ENCODE assay signal across 24 cellular contexts in genomic region chr20:48397689-48398005, GRCh38.
A peak's percentile ranks its signal among the peaks of the same experiment; 100 is the strongest.
DNase-seq lines count a peak whose midpoint lies in the region; ATAC-seq and TF ChIP-seq lines count a peak whose summit lies in the region.
"Had no signal": no experiment of that assay in that cellular context is flagged by ENCODE, and none has a peak within 500 bp of the region (broad histone marks: within the 10 kb centered on the region; RNA-seq: fewer than 3 reads in every experiment).

No MANE protein-coding gene starts in this region.

- H3K27ac ChIP-seq in left ventricle myocardium inferior (replicated peaks) (no peak overlapping the region), right atrium auricular region (no peak overlapping the region), ovary (no peak overlapping the region)
- H3K27ac ChIP-seq: 22Rv1, C4-2B, SK-N-MC had no signal

- DNase-seq in DMS79 (lab: John Stamatoyannopoulos, UW): peak; percentile 29
- DNase-seq in DMS79 treated with DMSO at 0.1 percent for 48 hours (lab: John Stamatoyannopoulos, UW): no peak
- peak; percentile 22 for DNase-seq in left ventricle myocardium inferior
- DNase-seq in right atrium auricular region (ENCODE audit: low spot score): no peak
- DNase-seq in ovary: peak; percentile 35 to 64 (median 55)
- DNase-seq in NOMO-1 (lab: John Stamatoyannopoulos, UW; ENCODE audit: unreplicated experiment in 2 of 2): no peak
- DNase-seq: ACHN; Calu3; CD8-positive, alpha-beta memory T cell; DMS153; GDM1; GOT3; KBM-7; NCI-H146; NCI-H2081 treated with DMSO at 0.1 percent for 48 hours; NCI-H526 treated with DMSO at 0.1 percent for 48 hours; NK-92 treated with Interleukin-12 subunit alpha and Interleukin-12 subunit beta, amount 100 ng/mL, for 24 hours had no signal

- no peak overlapping the region for H3K4me3 ChIP-seq in left ventricle myocardium inferior
- H3K4me3 ChIP-seq in right atrium auricular region: no peak overlapping the region
- H3K4me3 ChIP-seq in ovary: no peak overlapping the region
- H3K4me3 ChIP-seq: SK-N-MC had no signal

- H3K9me3 ChIP-seq in left ventricle myocardium inferior (replicated peaks): peaks cover 3% of the 10 kb centered on the region
- H3K9me3 ChIP-seq in right atrium auricular region: no peaks in the 10 kb centered on the region
- H3K9me3 ChIP-seq in ovary: no peaks in the 10 kb centered on the region

- H3K9me3 Mint-ChIP-seq in brain: peaks cover 0 to 15% (median 0%) of the 10 kb centered on the region in 5 experiments

- no peak for TF ChIP-seq CTCF in left ventricle myocardium inferior (IDR thresholded peaks at IDR 0.05; ENCODE audit: borderline replicate concordance)
- no peak for TF ChIP-seq CTCF in right atrium auricular region (IDR thresholded peaks at IDR 0.05)
- no peak for TF ChIP-seq CTCF in brain (conservative IDR thresholded peaks at IDR 0.05)
- no peak for TF ChIP-seq CTCF in ovary (IDR thresholded peaks at IDR 0.05)

- H3K36me3 ChIP-seq in left ventricle myocardium inferior (no peaks in the 10 kb centered on the region), right atrium auricular region (no peaks in the 10 kb centered on the region), ovary (no peaks in the 10 kb centered on the region)

- 50 to 73% (median 71%) methylated on average over 5 of the region's 5 CpGs for WGBS in ovary, 3 donors

- TF ChIP-seq POLR2A in ovary (IDR thresholded peaks at IDR 0.05): no peak

- H3K4me1 Mint-ChIP-seq in brain: peaks cover 58% of the 10 kb centered on the region
- H3K4me1 Mint-ChIP-seq: CD8-positive, alpha-beta memory T cell had no signal

- H3K27me3 ChIP-seq in left ventricle myocardium inferior (ENCODE audit: low read depth) (no peaks in the 10 kb centered on the region), right atrium auricular region (no peaks in the 10 kb centered on the region), ovary (no peaks in the 10 kb centered on the region)

- peaks cover 13% of the 10 kb centered on the region for H3K27me3 Mint-ChIP-seq in brain

- TF ChIP-seq EP300 in ovary (IDR thresholded peaks at IDR 0.05): no peak

- H3K4me3 Mint-ChIP-seq in brain: peak overlapping the region in 1 of 5 experiments; percentile 22
- H3K4me3 Mint-ChIP-seq: CD8-positive, alpha-beta memory T cell had no signal

- H3K36me3 Mint-ChIP-seq in brain: no peaks in the 10 kb centered on the region

- no peak for ATAC-seq in GM21528 (IDR thresholded peaks at IDR 0.05; ENCODE audit: low FRiP score, unreplicated experiment)
- ATAC-seq: HCT116, Panc1 had no signal

- intact Hi-C loops in left ventricle myocardium inferior (cut with micrococcal nuclease): no loop called here
- intact Hi-C loops in ovary (cut with DNase I): no loop called here

- H3K4me1 ChIP-seq in left ventricle myocardium inferior (peaks cover 36% of the 10 kb centered on the region), right atrium auricular region (peaks cover 0 to 29% of the 10 kb centered on the region in 2 donors), ovary (ENCODE audit: insufficient read depth) (peaks cover 6% of the 10 kb centered on the region)

- H3K27ac Mint-ChIP-seq in brain: peak overlapping the region in 4 of 5 experiments; percentile 25 to 74 (median 54)
- H3K27ac Mint-ChIP-seq: CD8-positive, alpha-beta memory T cell had no signal

Comparison
In these comparisons a context has a peak if more than half of its experiments do, and no peak if none do; other contexts are left out.
1. DNase-seq: peak in DMS79 (single experiment), left ventricle myocardium inferior (single experiment) and ovary (5 of 5); none in DMS79 treated with DMSO at 0.1 percent for 48 hours (single experiment), right atrium auricular region (single experiment) and NOMO-1 (0 of 2).